ENCODE assay signal across 9 cellular contexts in the genomic region with DNA sequence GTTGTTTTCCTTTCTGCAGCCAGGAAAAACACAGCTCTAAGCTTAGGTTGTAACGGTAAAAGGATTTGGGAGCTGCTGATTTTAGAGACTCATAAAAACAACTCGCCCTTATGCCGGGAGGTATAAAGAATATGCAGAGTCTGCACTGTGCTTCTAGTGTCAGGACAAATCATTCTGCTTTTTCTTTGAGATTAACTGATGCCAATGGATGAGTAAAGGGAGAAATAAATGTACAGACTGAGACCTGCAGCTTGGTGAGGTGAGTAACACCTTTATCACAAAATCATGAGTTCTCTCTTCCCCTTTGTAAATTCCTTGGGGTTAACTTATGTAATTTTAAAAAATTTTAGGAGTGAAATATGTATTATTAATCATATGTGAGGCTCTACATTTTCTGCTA. TPM values are rescaled to one million over a fixed set of nuclear protein-coding genes. Genes with fewer than 3 reads are reported as not detected.
A peak's percentile ranks its signal among the peaks of the same experiment; 100 is the strongest.
DNase-seq lines count a peak whose midpoint lies in the region; ATAC-seq, FAIRE-seq and TF ChIP-seq lines count a peak whose summit lies in the region.
"Had no signal": no experiment of that assay in that cellular context is flagged by ENCODE, and none has a peak within 500 bp of the region (broad histone marks: within the 10 kb centered on the region; RNA-seq: fewer than 3 reads in every experiment).

No MANE protein-coding gene starts in this region.

- in situ Hi-C loops in HepG2 (cut with HindIII; ENCODE audit: extremely low pct_ligation_motif_present, low pct_unique_long_range_greater_than_20kb) = loop anchor here (5.0 kb wide), 1 partner anchor 233 kb away; no protein-coding TSS in a partner anchor

- no peak for FAIRE-seq in astrocyte (lab: Jason Lieb, UNC)
- FAIRE-seq in HepG2 (lab: Jason Lieb, UNC) = no peak

- H3K4me2 ChIP-seq in astrocyte (ENCODE audit: low read length) (peak overlapping the region; percentile 93), HepG2 (ENCODE audit: low read depth, low read length) (no peak overlapping the region)

- TF ChIP-seq EP300 in HepG2 (IDR thresholded peaks at IDR 0.05; ENCODE audit: low read depth in 2 of 2, low read length in 2 of 2) = no peak
- TF ChIP-seq EP300 in HepG2 (CRISPR knock-in tag; IDR thresholded peaks at IDR 0.05; ENCODE audit: borderline replicate concordance) = no peak

- no TSS peak for BruUV-seq in HepG2 (replicated peaks; lab: Mats Ljungman, UMichigan)

- intact Hi-C loops in HepG2 (cut with micrococcal nuclease; ENCODE audit: unreplicated experiment) = loop anchor here (2.0 to 10.0 kb wide), 6 partner anchors 67 to 227 kb away; a partner anchor contains a TSS

- WGBS in HepG2 (ENCODE audit: low lambda C conversion rate) = 88% methylated on average over 3 of the region's 3 CpGs
- WGBS in thymus = 94% methylated on average over 3 of the region's 3 CpGs

- H3K36me3 ChIP-seq in astrocyte (ENCODE audit: insufficient read depth, low read length) (no peaks in the 10 kb centered on the region), HepG2 (replicated peaks in 1 of 2; ENCODE audit: control insufficient read depth in 1 of 2, insufficient read depth in 2 of 2, low read length in 2 of 2) (no peaks in the 10 kb centered on the region), thymus (ENCODE audit: control insufficient read depth, insufficient read depth) (no peaks in the 10 kb centered on the region)

- no peaks in the 10 kb centered on the region for H3K79me2 ChIP-seq in astrocyte (ENCODE audit: insufficient read depth, low read length)
- H3K79me2 ChIP-seq in HepG2 (ENCODE audit: insufficient read depth, low read length) = no peaks in the 10 kb centered on the region

- CTCF ChIA-PET in HepG2 (lab: Yijun Ruan, JAX; ENCODE audit: low intra/inter-chr PET ratio, low total read pairs) = no interaction called here

- H3K9me3 ChIP-seq in astrocyte (ENCODE audit: insufficient read depth, low read depth, low read length) (no peaks in the 10 kb centered on the region), HepG2 (ENCODE audit: low read length) (no peaks in the 10 kb centered on the region), thymus (ENCODE audit: control insufficient read depth) (no peaks in the 10 kb centered on the region)

- H3K27ac ChIP-seq in astrocyte (ENCODE audit: low read depth, low read length) = peak overlapping the region; percentile 100
- no peak overlapping the region for H3K27ac ChIP-seq in HepG2 (ENCODE audit: extremely low read length, insufficient read depth, low read length)
- H3K27ac ChIP-seq in thymus (ENCODE audit: low read depth) = peak overlapping the region; percentile 15

- H3K4me3 Mint-ChIP-seq in activated T-cell treated with anti-CD3 and anti-CD28 coated beads, Interleukin-2, amount 50 U/mL, for 24 hours = peak overlapping the region; percentile 92
- no peak overlapping the region for H3K4me3 Mint-ChIP-seq in astrocyte (ENCODE audit: unreplicated experiment)

- H3K4me1 ChIP-seq in astrocyte (ENCODE audit: insufficient read depth, low read length) (peaks cover 29% of the 10 kb centered on the region), HepG2 (ENCODE audit: insufficient read depth, low read length) (peaks cover 23% of the 10 kb centered on the region), thymus (ENCODE audit: control insufficient read depth, insufficient read depth, low read length) (peaks cover 9% of the 10 kb centered on the region)

- ATAC-seq in HepG2 (no peak), HG03045 (IDR thresholded peaks at IDR 0.05; ENCODE audit: unreplicated experiment) (no peak), HG03280 (IDR thresholded peaks at IDR 0.05; ENCODE audit: unreplicated experiment) (no peak)

- H3K4me3 ChIP-seq in astrocyte (ENCODE audit: insufficient read depth, low read depth, low read length) (no peak overlapping the region), HepG2 (replicated peaks in 1 of 3; ENCODE audit: insufficient read depth in 1 of 3, low read depth in 2 of 3, low read length in 3 of 3) (no peak overlapping the region), thymus (ENCODE audit: low read length) (no peak overlapping the region)

- H3K9me3 Mint-ChIP-seq in activated T-cell treated with anti-CD3 and anti-CD28 coated beads, Interleukin-2, amount 50 U/mL, for 24 hours = no peaks in the 10 kb centered on the region
- H3K9me3 Mint-ChIP-seq in astrocyte (ENCODE audit: unreplicated experiment) = no peaks in the 10 kb centered on the region

- H3K4me1 Mint-ChIP-seq in activated T-cell treated with anti-CD3 and anti-CD28 coated beads, Interleukin-2, amount 50 U/mL, for 24 hours (ENCODE audit: low read depth) = peaks cover 51% of the 10 kb centered on the region
- H3K4me1 Mint-ChIP-seq in astrocyte (ENCODE audit: low read depth, unreplicated experiment) = peaks cover 22% of the 10 kb centered on the region

- H2AFZ ChIP-seq in astrocyte (ENCODE audit: low read depth, low read length) = peak overlapping the region; percentile 45
- H2AFZ ChIP-seq in HepG2 (ENCODE audit: low read length) = peak overlapping the region; percentile 66

- H3K9ac ChIP-seq in astrocyte (ENCODE audit: low read length) (peak overlapping the region; percentile 99), HepG2 (ENCODE audit: insufficient read depth, low read depth, low read length) (no peak overlapping the region)

- TF ChIP-seq CTCF in astrocyte (IDR thresholded peaks at IDR 0.05; ENCODE audit: insufficient read depth, low read depth, low read length) = no peak
- no peak for TF ChIP-seq CTCF in HepG2 (CRISPR knock-in tag; IDR thresholded peaks at IDR 0.05)

- peak overlapping the region; percentile 99 for H3K27ac Mint-ChIP-seq in activated T-cell treated with anti-CD3 and anti-CD28 coated beads, Interleukin-2, amount 50 U/mL, for 24 hours
- peak overlapping the region; percentile 99 for H3K27ac Mint-ChIP-seq in astrocyte (ENCODE audit: unreplicated experiment)

- no peak for DNase-seq in activated T-cell treated with anti-CD3 and anti-CD28 coated beads, Interleukin-2, amount 50 U/mL, for 24 hours
- DNase-seq in activated T-cell treated with anti-CD3 and anti-CD28 coated beads, Interleukin-2, amount 50 U/mL, for 48 hours = no peak
- DNase-seq in astrocyte (ENCODE audit: low read depth) (no peak), HepG2 (ENCODE audit: low spot score) (no peak), globus pallidus (ENCODE audit: low spot score) (no peak)
- DNase-seq: NCI-H1092 had no signal

- no peaks in the 10 kb centered on the region for H3K27me3 Mint-ChIP-seq in activated T-cell treated with anti-CD3 and anti-CD28 coated beads, Interleukin-2, amount 50 U/mL, for 24 hours
- H3K27me3 Mint-ChIP-seq in astrocyte (ENCODE audit: low read depth, unreplicated experiment) = no peaks in the 10 kb centered on the region

- H3K27me3 ChIP-seq in astrocyte (ENCODE audit: insufficient read depth, low read length) = no peaks in the 10 kb centered on the region
- H3K27me3 ChIP-seq in HepG2 (ENCODE audit: control insufficient read depth in 1 of 2, insufficient read depth in 2 of 2, low read length in 2 of 2) = peaks cover 0 to 2% of the 10 kb centered on the region in 2 experiments; a peak in 1 of 5 replicates
- H3K27me3 ChIP-seq in thymus (ENCODE audit: control insufficient read depth, insufficient read depth) = no peaks in the 10 kb centered on the region

- peaks cover 24% of the 10 kb centered on the region for H3K36me3 Mint-ChIP-seq in activated T-cell treated with anti-CD3 and anti-CD28 coated beads, Interleukin-2, amount 50 U/mL, for 24 hours (ENCODE audit: low read depth)
- H3K36me3 Mint-ChIP-seq in astrocyte (ENCODE audit: low read depth, unreplicated experiment) = no peaks in the 10 kb centered on the region

- no peak for TF ChIP-seq POLR2A in HepG2 (IDR thresholded peaks at IDR 0.05; ENCODE audit: insufficient read depth in 1 of 2, low read depth in 2 of 2, low read length in 2 of 2)

- H4K20me1 ChIP-seq in astrocyte (ENCODE audit: insufficient read depth, low read length) = no peaks in the 10 kb centered on the region
- H4K20me1 ChIP-seq in HepG2 (ENCODE audit: insufficient read depth, low read length) = no peaks in the 10 kb centered on the region

- POLR2A ChIA-PET in HepG2 (lab: Yijun Ruan, JAX) = no interaction called here

- TF ChIP-seq RAD21 in HepG2 (CRISPR knock-in tag; IDR thresholded peaks at IDR 0.05) = no peak

RNA-seq across cellular contexts. Expression of a gene that starts 1.9 kb away (rescaled TPM):
- 3.6 and 4.4 TPM in 2 replicates for total RNA-seq in astrocyte
- 6.1 and 6.9 TPM in 2 replicates for total RNA-seq in HepG2 (2016; rRNA removed; fragmentation: Illumina TruSeq; extraction: Trizol)
- total RNA-seq in HepG2 (2016; cell fraction: cytosol; rRNA removed; fragmentation: Illumina TruSeq; extraction: Trizol; ENCODE audit: low read depth) = 4.1 and 4.3 TPM in 2 replicates
- 7.2 and 7.6 TPM in 2 replicates for total RNA-seq in HepG2 (2016; cell fraction: insoluble cytoplasmic fraction; rRNA removed; fragmentation: Illumina TruSeq; extraction: Trizol)
- total RNA-seq in HepG2 (2016; cell fraction: membrane; rRNA removed; fragmentation: Illumina TruSeq; extraction: Trizol) = 4.9 and 7.0 TPM in 2 replicates
- 5.2 and 7.4 TPM in 2 replicates for total RNA-seq in HepG2 (2016; cell fraction: nucleus; rRNA removed; fragmentation: Illumina TruSeq; extraction: Trizol)
- 1.6 and 2.2 TPM in 2 replicates for polyA plus RNA-seq in HepG2 (2011; rRNA removed)
- polyA plus RNA-seq in HepG2 (2011; cell fraction: cytosol; rRNA removed) = 1.4 and 1.5 TPM in 2 replicates
- 0.43 and 1.2 TPM in 2 replicates for polyA plus RNA-seq in HepG2 (2011; cell fraction: nucleus; rRNA removed)
- 2.3 and 3.8 TPM in 2 replicates for polyA plus RNA-seq in HepG2 (2012)
- 1.7 and 2.1 TPM in 2 replicates for polyA plus RNA-seq in HepG2 (2016; cell fraction: cytosol; fragmentation: Illumina TruSeq; extraction: Trizol; ENCODE audit: low read depth)
- 9.5 TPM in 2 replicates for polyA plus RNA-seq in HepG2 (2016; cell fraction: insoluble cytoplasmic fraction; fragmentation: Illumina TruSeq; extraction: Trizol; ENCODE audit: low read depth)
- 3.4 and 4.3 TPM in 2 replicates for polyA plus RNA-seq in HepG2 (2016; cell fraction: membrane; fragmentation: Illumina TruSeq; extraction: Trizol; ENCODE audit: low read depth)
- polyA plus RNA-seq in HepG2 (2016; cell fraction: nucleus; fragmentation: Illumina TruSeq; extraction: Trizol; ENCODE audit: insufficient read depth, low read depth) = 6.6 and 10.8 TPM in 2 replicates
- polyA minus RNA-seq in HepG2 (2011; rRNA and poly(A)+ RNA removed; ENCODE audit: low replicate concordance) = 2.4 TPM in 1 of 2 replicates, not detected in the other
- polyA minus RNA-seq in HepG2 (2011; cell fraction: cytosol; rRNA and poly(A)+ RNA removed) = 3.3 and 4.0 TPM in 2 replicates
- 2.0 and 2.7 TPM in 2 replicates for polyA minus RNA-seq in HepG2 (2011; cell fraction: nucleus; rRNA and poly(A)+ RNA removed)
- polyA plus RNA-seq in thymus = 16.5 TPM

RNA-seq across cellular contexts. Expression of a gene that starts 34.4 kb away (rescaled TPM):
- total RNA-seq in astrocyte (2.6 and 10.1 TPM in 2 replicates), HepG2 (2016; rRNA removed; fragmentation: Illumina TruSeq; extraction: Trizol) (not detected in 2 replicates)
- not detected in 2 replicates for total RNA-seq in HepG2 (2016; cell fraction: cytosol; rRNA removed; fragmentation: Illumina TruSeq; extraction: Trizol; ENCODE audit: low read depth)
- 0.09 TPM in 1 of 2 replicates, not detected in the other for total RNA-seq in HepG2 (2016; cell fraction: insoluble cytoplasmic fraction; rRNA removed; fragmentation: Illumina TruSeq; extraction: Trizol)
- 0.21 TPM in 1 of 2 replicates, not detected in the other for total RNA-seq in HepG2 (2016; cell fraction: membrane; rRNA removed; fragmentation: Illumina TruSeq; extraction: Trizol)
- not detected in 2 replicates for total RNA-seq in HepG2 (2016; cell fraction: nucleus; rRNA removed; fragmentation: Illumina TruSeq; extraction: Trizol)
- polyA plus RNA-seq in HepG2 (2011; rRNA removed) (0.03 and 0.13 TPM in 2 replicates), thymus (268 TPM)
- 0.04 TPM in 1 of 2 replicates, not detected in the other for polyA plus RNA-seq in HepG2 (2011; cell fraction: cytosol; rRNA removed)
- polyA plus RNA-seq in HepG2 (2011; cell fraction: nucleus; rRNA removed) = 0.35 and 0.54 TPM in 2 replicates
- not detected in 2 replicates for polyA plus RNA-seq in HepG2 (2012)
- polyA plus RNA-seq in HepG2 (2016; cell fraction: cytosol; fragmentation: Illumina TruSeq; extraction: Trizol; ENCODE audit: low read depth) = not detected in 2 replicates
- polyA plus RNA-seq in HepG2 (2016; cell fraction: insoluble cytoplasmic fraction; fragmentation: Illumina TruSeq; extraction: Trizol; ENCODE audit: low read depth) = not detected in 2 replicates
- not detected in 2 replicates for polyA plus RNA-seq in HepG2 (2016; cell fraction: membrane; fragmentation: Illumina TruSeq; extraction: Trizol; ENCODE audit: low read depth)
- 0.32 TPM in 1 of 2 replicates, not detected in the other for polyA plus RNA-seq in HepG2 (2016; cell fraction: nucleus; fragmentation: Illumina TruSeq; extraction: Trizol; ENCODE audit: insufficient read depth, low read depth)
- polyA minus RNA-seq in HepG2 (2011; rRNA and poly(A)+ RNA removed; ENCODE audit: low replicate concordance) = 0.92 and 1.6 TPM in 2 replicates
- not detected in 2 replicates for polyA minus RNA-seq in HepG2 (2011; cell fraction: cytosol; rRNA and poly(A)+ RNA removed)
- 0.25 TPM in 1 of 2 replicates, not detected in the other for polyA minus RNA-seq in HepG2 (2011; cell fraction: nucleus; rRNA and poly(A)+ RNA removed)
